In genomic region chr1:220380885-220381284, GRCh38 we compare ENCODE assay signal across 18 cellular contexts.
"Had no signal": no experiment of that assay in that cellular context is flagged by ENCODE, and none has a peak within 500 bp of the region (broad histone marks: within the 10 kb centered on the region; RNA-seq: fewer than 3 reads in every experiment).

No MANE protein-coding gene starts in this region.

- ATAC-seq: activated CD4-positive, CD25-positive, alpha-beta regulatory T cell treated with anti-CD3 and anti-CD28 coated beads, Interleukin-2, amount 50 U/mL, for 24 hours; activated naive CD8-positive, alpha-beta T cell treated with anti-CD3 and anti-CD28 coated beads, Interleukin-2, amount 50 U/mL, for 24 hours; left ventricle myocardium superior; mucosa of descending colon; naive thymus-derived CD4-positive, alpha-beta T cell; pancreas had no signal

- DNase-seq: activated CD4-positive, alpha-beta T cell treated with anti-CD3 and anti-CD28 coated beads, Interleukin-2, amount 50 U/mL, for 1 hour; activated naive CD4-positive, alpha-beta T cell; activated naive CD8-positive, alpha-beta T cell treated with anti-CD3 and anti-CD28 coated beads, Interleukin-2, amount 50 U/mL, for 24 hours; aorta; cerebellar nuclear complex; effector CD8-positive, alpha-beta T cell; esophagus squamous epithelium; glutamatergic neuron; left ventricle myocardium superior; mucosa of descending colon; naive thymus-derived CD4-positive, alpha-beta T cell; pancreas; sigmoid colon; spleen; stimulated activated CD4-positive, alpha-beta T cell treated with anti-CD3 and anti-CD28 coated beads, Interleukin-1b, Interleukin-23, amount 100 ng/mL, for 48 hours; stomach had no signal

- FAIRE-seq: endothelial cell of umbilical vein, pancreas had no signal

- H3K4me3 ChIP-seq: esophagus squamous epithelium, mucosa of descending colon, pancreas, sigmoid colon, spleen, stomach had no signal
